In genomic region chr11:11500744-11501487, GRCh38 we compare ENCODE assay signal across 17 cellular contexts.
DNase-seq lines count a peak whose midpoint lies in the region; TF ChIP-seq lines count a peak whose summit lies in the region.
"Had no signal": no experiment of that assay in that cellular context is flagged by ENCODE, and none has a peak within 500 bp of the region (broad histone marks: within the 10 kb centered on the region; RNA-seq: fewer than 3 reads in every experiment).

No MANE protein-coding gene starts in this region.

- no peaks in the 10 kb centered on the region for H3K27me3 ChIP-seq in tibial artery

- no peaks in the 10 kb centered on the region for H3K9me3 ChIP-seq in tibial artery

- DNase-seq in NCI-H510A treated with DMSO at 0.1 percent for 48 hours (lab: John Stamatoyannopoulos, UW) (peak; percentile 6), NCI-H510A (lab: John Stamatoyannopoulos, UW) (no peak), iPS-NIHi7 (ENCODE audit: extremely low spot score) (peak; percentile 50), tibial artery (no peak), NCI-H2171 treated with DMSO at 0.1 percent for 48 hours (lab: John Stamatoyannopoulos, UW) (no peak), amygdala (lab: John Stamatoyannopoulos, UW) (no peak), NCI-H82 treated with DMSO at 0.1 percent for 48 hours (lab: John Stamatoyannopoulos, UW; ENCODE audit: unreplicated experiment) (no peak)
- DNase-seq: 8988T; CD4-positive, alpha-beta memory T cell; DND-41; GDM1; H7; NCI-H1105; NCI-H524 treated with DMSO at 0.1 percent for 48 hours; SIG-M5 had no signal

- no peak for TF ChIP-seq CTCF in VCaP (conservative IDR thresholded peaks at IDR 0.05)
- TF ChIP-seq CTCF in tibial artery (IDR thresholded peaks at IDR 0.05), result no peak

- H3K4me3 ChIP-seq in tibial artery, result no peak overlapping the region
- H3K4me3 ChIP-seq: GM12878 had no signal

- H3K36me3 ChIP-seq in tibial artery, result no peaks in the 10 kb centered on the region

- H3K27ac ChIP-seq in VCaP (peak overlapping the region; percentile 93), tibial artery (peak overlapping the region; percentile 71 to 73)

- intact Hi-C loops in tibial artery (cut with DNase I; ENCODE audit: low total_unique reads), result no loop called here

- peaks cover 0 to 46% (median 35%) of the 10 kb centered on the region in 4 donors for H3K4me1 ChIP-seq in tibial artery

Comparison
In these comparisons a context has a peak if more than half of its experiments do, and no peak if none do; other contexts are left out.
1. DNase-seq: peak in NCI-H510A treated with DMSO at 0.1 percent for 48 hours (single experiment) and iPS-NIHi7 (single experiment); none in NCI-H510A (single experiment), tibial artery (0 of 2), NCI-H2171 treated with DMSO at 0.1 percent for 48 hours (single experiment), amygdala (0 of 56) and NCI-H82 treated with DMSO at 0.1 percent for 48 hours (single experiment).